In the genomic region with DNA sequence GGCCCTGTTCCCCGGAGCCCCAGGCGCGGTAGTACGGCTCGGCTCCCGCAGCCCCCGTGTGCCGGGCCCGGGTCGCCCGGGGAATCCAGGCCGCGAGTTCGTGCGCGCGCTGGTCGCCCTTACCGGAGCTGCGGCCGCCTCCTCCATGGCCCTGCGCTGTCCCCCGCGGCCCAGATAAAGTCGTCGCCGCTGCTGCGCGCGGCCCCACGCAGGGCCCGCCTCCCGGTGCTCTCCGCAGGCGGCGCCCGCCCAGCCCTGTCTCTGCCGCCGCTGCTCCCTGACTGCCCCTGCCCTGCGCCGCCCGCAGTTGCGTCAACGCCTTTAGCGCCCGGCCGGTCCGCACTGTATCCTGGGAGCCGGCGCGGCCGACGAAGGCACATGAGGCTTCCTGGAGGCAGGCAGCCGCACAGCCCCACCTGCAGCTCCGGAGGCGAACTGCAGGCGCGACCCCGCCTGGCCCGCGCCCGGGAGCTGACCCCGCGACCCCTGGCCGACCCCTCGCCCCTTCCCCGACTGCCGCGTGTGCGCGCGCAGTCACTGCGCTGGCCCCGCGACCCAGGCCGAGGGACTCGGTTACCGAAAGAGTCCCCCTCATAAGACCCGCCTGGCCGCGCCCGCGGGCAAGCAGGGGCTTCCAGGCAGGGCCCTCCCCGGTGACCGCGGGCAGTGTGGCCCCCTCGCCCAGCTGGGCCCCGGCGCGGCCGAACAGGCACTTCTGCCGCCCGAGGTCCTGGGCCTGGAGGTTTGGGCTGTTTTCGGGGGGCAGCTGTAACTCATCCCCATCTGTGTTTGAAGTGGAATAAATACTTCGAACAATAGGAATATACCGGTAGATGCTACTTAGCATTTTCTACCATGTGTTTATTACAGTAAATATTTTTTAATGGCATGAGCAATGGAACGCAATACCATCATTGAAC, we compare ENCODE assay signal across 1 cellular context.
A peak's percentile ranks its signal among the peaks of the same experiment; 100 is the strongest.
TF ChIP-seq lines count a peak whose summit lies in the region.

No MANE protein-coding gene starts in this region.

TF ChIP-seq in HepG2, 621 proteins besides CTCF, POLR2A, EP300 and RAD21 (continued from another document and continues in another):
- TF ChIP-seq REST (IDR thresholded peaks at IDR 0.05; ENCODE audit: borderline replicate concordance in 1 of 2, low read depth in 1 of 2, low read length in 2 of 2) (peak in 1 of 2 experiments; percentile 74; a peak in 1 of 4 replicates), KMT2A (CRISPR knock-in tag; IDR thresholded peaks at IDR 0.05) (peak; percentile 92), BCLAF1 (IDR thresholded peaks at IDR 0.05) (no peak), SETDB1 (CRISPR knock-in tag; IDR thresholded peaks at IDR 0.05; ENCODE audit: borderline replicate concordance) (no peak), ZNF326 (CRISPR knock-in tag; IDR thresholded peaks at IDR 0.05; ENCODE audit: borderline replicate concordance) (no peak), NFIC (IDR thresholded peaks at IDR 0.05; ENCODE audit: low read length) (no peak), ARID5B (CRISPR knock-in tag; IDR thresholded peaks at IDR 0.05) (peak; percentile 43; the same call in 1 of the 2 replicates), ZNF552 (CRISPR knock-in tag; IDR thresholded peaks at IDR 0.05; ENCODE audit: borderline replicate concordance) (no peak), ZBTB7A (CRISPR knock-in tag; IDR thresholded peaks at IDR 0.05) (peak; percentile 100), BATF2 (CRISPR knock-in tag; IDR thresholded peaks at IDR 0.05) (no peak; the same call in 1 of the 2 replicates), RCOR2 (CRISPR knock-in tag; IDR thresholded peaks at IDR 0.05) (no peak), ZBTB20 (CRISPR knock-in tag; IDR thresholded peaks at IDR 0.05; ENCODE audit: borderline replicate concordance, low read depth) (no peak), NCOA5 (CRISPR knock-in tag; IDR thresholded peaks at IDR 0.05) (no peak), ZFX (CRISPR knock-in tag; IDR thresholded peaks at IDR 0.05; ENCODE audit: low read depth) (peak; percentile 96), FLYWCH1 (CRISPR knock-in tag; IDR thresholded peaks at IDR 0.05) (no peak), MTF2 (CRISPR knock-in tag; IDR thresholded peaks at IDR 0.05; ENCODE audit: borderline replicate concordance) (peak; percentile 81; the same call in 1 of the 2 replicates), SNRNP70 (IDR thresholded peaks at IDR 0.05; ENCODE audit: low read depth, low read length) (no peak), TEAD3 (CRISPR knock-in tag; optimal IDR thresholded peaks at IDR 0.05; ENCODE audit: borderline replicate concordance) (peak; percentile 71), RFXANK (CRISPR knock-in tag; IDR thresholded peaks at IDR 0.05) (0 out of 2 replicates have a peak, but pooled peaks have one; percentile 57), ZNF768 (CRISPR knock-in tag; IDR thresholded peaks at IDR 0.05) (peak; percentile 80), ARNT2 (CRISPR knock-in tag; IDR thresholded peaks at IDR 0.05; ENCODE audit: low read depth) (peak; percentile 91), ZNF841 (CRISPR knock-in tag; IDR thresholded peaks at IDR 0.05; ENCODE audit: borderline replicate concordance) (peak; percentile 32; the same call in 1 of the 2 replicates), ARNT (IDR thresholded peaks at IDR 0.05) (no peak), SPEN (CRISPR knock-in tag; IDR thresholded peaks at IDR 0.05; ENCODE audit: low read depth) (peak; percentile 98), FIP1L1 (IDR thresholded peaks at IDR 0.05; ENCODE audit: borderline replicate concordance, insufficient read depth, low read depth, low read length) (no peak), ZNF337 (CRISPR knock-in tag; IDR thresholded peaks at IDR 0.05; ENCODE audit: borderline replicate concordance, low read depth) (no peak)
- TF ChIP-seq, protein P1, sequence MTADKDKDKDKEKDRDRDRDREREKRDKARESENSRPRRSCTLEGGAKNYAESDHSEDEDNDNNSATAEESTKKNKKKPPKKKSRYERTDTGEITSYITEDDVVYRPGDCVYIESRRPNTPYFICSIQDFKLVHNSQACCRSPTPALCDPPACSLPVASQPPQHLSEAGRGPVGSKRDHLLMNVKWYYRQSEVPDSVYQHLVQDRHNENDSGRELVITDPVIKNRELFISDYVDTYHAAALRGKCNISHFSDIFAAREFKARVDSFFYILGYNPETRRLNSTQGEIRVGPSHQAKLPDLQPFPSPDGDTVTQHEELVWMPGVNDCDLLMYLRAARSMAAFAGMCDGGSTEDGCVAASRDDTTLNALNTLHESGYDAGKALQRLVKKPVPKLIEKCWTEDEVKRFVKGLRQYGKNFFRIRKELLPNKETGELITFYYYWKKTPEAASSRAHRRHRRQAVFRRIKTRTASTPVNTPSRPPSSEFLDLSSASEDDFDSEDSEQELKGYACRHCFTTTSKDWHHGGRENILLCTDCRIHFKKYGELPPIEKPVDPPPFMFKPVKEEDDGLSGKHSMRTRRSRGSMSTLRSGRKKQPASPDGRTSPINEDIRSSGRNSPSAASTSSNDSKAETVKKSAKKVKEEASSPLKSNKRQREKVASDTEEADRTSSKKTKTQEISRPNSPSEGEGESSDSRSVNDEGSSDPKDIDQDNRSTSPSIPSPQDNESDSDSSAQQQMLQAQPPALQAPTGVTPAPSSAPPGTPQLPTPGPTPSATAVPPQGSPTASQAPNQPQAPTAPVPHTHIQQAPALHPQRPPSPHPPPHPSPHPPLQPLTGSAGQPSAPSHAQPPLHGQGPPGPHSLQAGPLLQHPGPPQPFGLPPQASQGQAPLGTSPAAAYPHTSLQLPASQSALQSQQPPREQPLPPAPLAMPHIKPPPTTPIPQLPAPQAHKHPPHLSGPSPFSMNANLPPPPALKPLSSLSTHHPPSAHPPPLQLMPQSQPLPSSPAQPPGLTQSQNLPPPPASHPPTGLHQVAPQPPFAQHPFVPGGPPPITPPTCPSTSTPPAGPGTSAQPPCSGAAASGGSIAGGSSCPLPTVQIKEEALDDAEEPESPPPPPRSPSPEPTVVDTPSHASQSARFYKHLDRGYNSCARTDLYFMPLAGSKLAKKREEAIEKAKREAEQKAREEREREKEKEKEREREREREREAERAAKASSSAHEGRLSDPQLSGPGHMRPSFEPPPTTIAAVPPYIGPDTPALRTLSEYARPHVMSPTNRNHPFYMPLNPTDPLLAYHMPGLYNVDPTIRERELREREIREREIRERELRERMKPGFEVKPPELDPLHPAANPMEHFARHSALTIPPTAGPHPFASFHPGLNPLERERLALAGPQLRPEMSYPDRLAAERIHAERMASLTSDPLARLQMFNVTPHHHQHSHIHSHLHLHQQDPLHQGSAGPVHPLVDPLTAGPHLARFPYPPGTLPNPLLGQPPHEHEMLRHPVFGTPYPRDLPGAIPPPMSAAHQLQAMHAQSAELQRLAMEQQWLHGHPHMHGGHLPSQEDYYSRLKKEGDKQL (CRISPR knock-in tag; IDR thresholded peaks at IDR 0.05; ENCODE audit: low read depth): no peak; the same call in 1 of the 2 replicates
